Comparison of ENCODE assay signal across 1 cellular context in genomic region chr7:45852984-45853383, GRCh38.
TF ChIP-seq lines count a peak whose summit lies in the region.
"Not testable (repeated sequence)": the region's sequence is repeated elsewhere in the genome, so short reads cannot be mapped to it uniquely, and the experiment has no call there.

No MANE protein-coding gene starts in this region.

TF ChIP-seq in HepG2, 621 proteins besides CTCF, POLR2A, EP300 and RAD21 (continued from another document):
- TF ChIP-seq ZNF687 (CRISPR knock-in tag; IDR thresholded peaks at IDR 0.05) (0 out of 2 replicates have a peak, but pooled peaks have one; percentile 11), CREB1 (IDR thresholded peaks at IDR 0.05) (peak; percentile 13; the same call in 1 of the 2 replicates)
- not testable (repeated sequence) for TF ChIP-seq CREB1 (CRISPR knock-in tag; IDR thresholded peaks at IDR 0.05)
